8 cellular contexts compared by ENCODE assay signal in genomic region chr20:24955045-24955444, GRCh38. TPM values are rescaled to one million over a fixed set of nuclear protein-coding genes. Genes with fewer than 3 reads are reported as not detected.
DNase-seq lines count a peak whose midpoint lies in the region; ATAC-seq, FAIRE-seq and TF ChIP-seq lines count a peak whose summit lies in the region.

No MANE protein-coding gene starts in this region.

- H3K9me3 Mint-ChIP-seq in T-helper 1 cell treated with Interleukin-12 subunit alpha and Interleukin-12 subunit beta and Interleukin-4 antibody, amounts not matched to agents 30 μg/mL and 1 μg/mL, for 36 hours, result no peaks in the 10 kb centered on the region

- peaks cover 50% of the 10 kb centered on the region for H3K36me3 Mint-ChIP-seq in T-helper 1 cell treated with Interleukin-12 subunit alpha and Interleukin-12 subunit beta and Interleukin-4 antibody, amounts not matched to agents 30 μg/mL and 1 μg/mL, for 36 hours (ENCODE audit: low read depth)

- DNase-seq in A549 (ENCODE audit: low read depth in 1 of 2, low spot score in 1 of 2) (no peak), DMS153 (lab: John Stamatoyannopoulos, UW) (no peak), upper lobe of right lung (no peak), WERI-Rb-1 (no peak)
- no peak for DNase-seq in stimulated activated CD4-positive, alpha-beta T cell treated with anti-CD3 and anti-CD28 coated beads, Interleukin-1b, Interleukin-23, amount 100 ng/mL, for 48 hours

- peak overlapping the region; percentile 15 for H3K4me3 Mint-ChIP-seq in T-helper 1 cell treated with Interleukin-12 subunit alpha and Interleukin-12 subunit beta and Interleukin-4 antibody, amounts not matched to agents 30 μg/mL and 1 μg/mL, for 36 hours

- H3K4me1 Mint-ChIP-seq in T-helper 1 cell treated with Interleukin-12 subunit alpha and Interleukin-12 subunit beta and Interleukin-4 antibody, amounts not matched to agents 30 μg/mL and 1 μg/mL, for 36 hours (ENCODE audit: low read depth), result peaks cover 41% of the 10 kb centered on the region

- H3K4me2 ChIP-seq in A549, result no peak overlapping the region

- H3K27me3 ChIP-seq in upper lobe of right lung (no peaks in the 10 kb centered on the region), WERI-Rb-1 (ENCODE audit: insufficient read depth, low read depth, severe bottlenecking) (no peaks in the 10 kb centered on the region)

- no peaks in the 10 kb centered on the region for H3K27me3 Mint-ChIP-seq in T-helper 1 cell treated with Interleukin-12 subunit alpha and Interleukin-12 subunit beta and Interleukin-4 antibody, amounts not matched to agents 30 μg/mL and 1 μg/mL, for 36 hours (ENCODE audit: low read depth)

- no peak for TF ChIP-seq CTCF in A549 (IDR thresholded peaks at IDR 0.05)
- no peak for TF ChIP-seq CTCF in upper lobe of right lung (IDR thresholded peaks at IDR 0.05)
- TF ChIP-seq CTCF in WERI-Rb-1 (IDR thresholded peaks at IDR 0.05; ENCODE audit: low read depth, low read length), result no peak

- CTCF ChIA-PET in A549 (lab: Yijun Ruan, JAX), result interaction anchor here (0.7 to 1.9 kb wide), 6 partner anchors 10 to 1018 kb away, joined by 3 to 5 read pairs (median 3); no protein-coding TSS in a partner anchor

- no peak for TF ChIP-seq RAD21 in A549 (conservative IDR thresholded peaks at IDR 0.05 in 1 of 2, IDR thresholded peaks at IDR 0.05 in 1 of 2)

- H3K4me3 ChIP-seq in A549, result no peak overlapping the region
- no peak overlapping the region for H3K4me3 ChIP-seq in upper lobe of right lung
- H3K4me3 ChIP-seq in WERI-Rb-1 (ENCODE audit: low read depth, low read length), result no peak overlapping the region

- no peak for TF ChIP-seq EP300 in A549 (IDR thresholded peaks at IDR 0.05)

- ATAC-seq in A549 (no peak), GM18907 (IDR thresholded peaks at IDR 0.05; ENCODE audit: unreplicated experiment) (peak; percentile 86), HG02981 (IDR thresholded peaks at IDR 0.05; ENCODE audit: unreplicated experiment) (peak; percentile 87), upper lobe of right lung (no peak)

- peak overlapping the region; percentile 84 for H3K27ac Mint-ChIP-seq in T-helper 1 cell treated with Interleukin-12 subunit alpha and Interleukin-12 subunit beta and Interleukin-4 antibody, amounts not matched to agents 30 μg/mL and 1 μg/mL, for 36 hours

- no peak for TF ChIP-seq POLR2A in A549 (IDR thresholded peaks at IDR 0.05; ENCODE audit: low read length)

- POLR2A ChIA-PET in A549 (lab: Yijun Ruan, JAX), result no interaction called here

- H3K36me3 ChIP-seq in upper lobe of right lung, result peaks cover 32% of the 10 kb centered on the region
- H3K36me3 ChIP-seq in WERI-Rb-1, result peaks cover 37% of the 10 kb centered on the region

- H3K4me1 ChIP-seq in A549 (no peaks in the 10 kb centered on the region), upper lobe of right lung (no peaks in the 10 kb centered on the region)

- peak; percentile 39 for FAIRE-seq in A549 (lab: Jason Lieb, UNC)

- H3K27ac ChIP-seq in A549, result no peak overlapping the region
- no peak overlapping the region for H3K27ac ChIP-seq in upper lobe of right lung
- H3K27ac ChIP-seq in WERI-Rb-1, result no peak overlapping the region

- H3K9me3 ChIP-seq in A549 (no peaks in the 10 kb centered on the region), upper lobe of right lung (no peaks in the 10 kb centered on the region), WERI-Rb-1 (ENCODE audit: severe bottlenecking) (no peaks in the 10 kb centered on the region)

- intact Hi-C loops in upper lobe of right lung (cut with DNase I), result no loop called here

- WGBS in A549 (ENCODE audit: missing lambda C conversion rate), result 62% methylated on average over 3 of the region's 3 CpGs

TF ChIP-seq in A549, 52 proteins besides CTCF, POLR2A, EP300 and RAD21:
- TF ChIP-seq PBX3 (IDR thresholded peaks at IDR 0.05) (no peak), E2F6 (IDR thresholded peaks at IDR 0.05; ENCODE audit: borderline replicate concordance, low read depth) (no peak), ELK1 (IDR thresholded peaks at IDR 0.05; ENCODE audit: low read depth, low read length) (no peak), HOXB13 (CRISPR knock-in tag; IDR thresholded peaks at IDR 0.05; ENCODE audit: low read depth) (no peak), HOXA7 (CRISPR knock-in tag; IDR thresholded peaks at IDR 0.05) (no peak), KDM5A (IDR thresholded peaks at IDR 0.05) (no peak), POLR2AphosphoS2 (conservative IDR thresholded peaks at IDR 0.05; ENCODE audit: low read length) (no peak), RCOR1 (IDR thresholded peaks at IDR 0.05; ENCODE audit: low read depth, low read length) (no peak), ZC3H11A (IDR thresholded peaks at IDR 0.05) (no peak), HDAC2 (IDR thresholded peaks at IDR 0.05) (no peak), EHMT2 (IDR thresholded peaks at IDR 0.05; ENCODE audit: low read depth) (no peak), SREBF2 (IDR thresholded peaks at IDR 0.05) (no peak), NR3C1 (IDR thresholded peaks at IDR 0.05) (no peak), FOSL2 (IDR thresholded peaks at IDR 0.05) (no peak), FOSL2 (CRISPR knock-in tag; IDR thresholded peaks at IDR 0.05) (no peak), JUNB (IDR thresholded peaks at IDR 0.05) (no peak), ATOH8 (CRISPR knock-in tag; IDR thresholded peaks at IDR 0.05; ENCODE audit: low read depth) (no peak), USF2 (IDR thresholded peaks at IDR 0.05) (no peak)
TF ChIP-seq in A549: peak in this region for 0.

RNA-seq across cellular contexts. Expression of gene CST7, which starts 6.0 kb away (rescaled TPM):
- polyA plus RNA-seq in A549 (2011; rRNA removed), result not detected in 2 replicates
- polyA plus RNA-seq in A549 (2012; cell fraction: cytosol; rRNA removed), result not detected in 2 replicates
- not detected in 2 replicates for polyA plus RNA-seq in A549 (2012; cell fraction: nucleus; rRNA removed)
- not detected in 3 replicates for polyA plus RNA-seq in A549 (2017; fragmentation: RNase III; extraction: RNeasy Plus Mini Kit Qiagen cat#74134 plus additional on column Dnase treatment)
- polyA minus RNA-seq in A549 (2011; rRNA and poly(A)+ RNA removed), result not detected in 2 replicates
- total RNA-seq in upper lobe of right lung, result 9.6 TPM

RNA-seq across cellular contexts. Expression of gene APMAP, which starts 37.5 kb away (rescaled TPM):
- polyA plus RNA-seq in A549 (2011; rRNA removed), result 113 and 118 TPM in 2 replicates
- 83.8 and 86.7 TPM in 2 replicates for polyA plus RNA-seq in A549 (2012; cell fraction: cytosol; rRNA removed)
- 100 and 130 TPM in 2 replicates for polyA plus RNA-seq in A549 (2012; cell fraction: nucleus; rRNA removed)
- 137 to 141 TPM (median 139 TPM) in 3 replicates for polyA plus RNA-seq in A549 (2017; fragmentation: RNase III; extraction: RNeasy Plus Mini Kit Qiagen cat#74134 plus additional on column Dnase treatment)
- 42.3 and 45.4 TPM in 2 replicates for polyA minus RNA-seq in A549 (2011; rRNA and poly(A)+ RNA removed)
- total RNA-seq in upper lobe of right lung, result 73.5 TPM

Comparison
In these comparisons a context has a peak if more than half of its experiments do, and no peak if none do; other contexts are left out.
1. ATAC-seq: peak in GM18907 (single experiment) and HG02981 (single experiment); none in A549 (0 of 2) and upper lobe of right lung (single experiment).